12 cellular contexts compared by ENCODE assay signal in the genomic region with DNA sequence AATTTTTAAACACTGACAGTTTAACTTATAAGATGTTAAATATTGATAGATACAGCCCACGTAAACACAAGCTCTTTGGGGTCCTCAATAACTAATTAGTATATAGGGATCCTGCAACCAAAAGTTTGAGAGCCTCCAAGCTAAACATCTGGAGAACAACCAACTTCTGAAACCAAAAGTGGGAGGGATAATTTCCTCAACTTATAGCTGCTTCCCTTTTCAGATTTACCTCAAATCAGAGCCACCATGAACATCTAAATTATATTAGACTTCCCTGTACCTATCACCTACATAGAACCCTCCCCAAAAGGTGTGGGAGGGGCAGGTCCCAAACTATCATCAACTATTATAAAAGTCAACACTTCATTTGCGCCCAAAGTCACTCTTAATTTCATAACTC. TPM values are rescaled to one million over a fixed set of nuclear protein-coding genes. Genes with fewer than 3 reads are reported as not detected.
DNase-seq lines count a peak whose midpoint lies in the region; ATAC-seq and TF ChIP-seq lines count a peak whose summit lies in the region.
"Had no signal": no experiment of that assay in that cellular context is flagged by ENCODE, and none has a peak within 500 bp of the region (broad histone marks: within the 10 kb centered on the region; RNA-seq: fewer than 3 reads in every experiment).

No MANE protein-coding gene starts in this region.

- no peak for TF ChIP-seq POLR2A in gastrocnemius medialis (IDR thresholded peaks at IDR 0.05)

- H3K9me3 Mint-ChIP-seq in brain = no peaks in the 10 kb centered on the region
- H3K9me3 Mint-ChIP-seq in stimulated activated effector memory CD8-positive, alpha-beta T cell treated with anti-CD3 and anti-CD28 coated beads, Interleukin-12 subunit alpha, Interleukin-12 subunit beta, amount 100 ng/mL, for 72 hours = no peaks in the 10 kb centered on the region
- H3K9me3 Mint-ChIP-seq: H9 had no signal

- H3K9me3 ChIP-seq in DND-41 (ENCODE audit: insufficient read depth, low read length, severe bottlenecking) (no peaks in the 10 kb centered on the region), gastrocnemius medialis (no peaks in the 10 kb centered on the region)

- H2AFZ ChIP-seq in DND-41 (ENCODE audit: low read depth, low read length) = no peak overlapping the region

- H3K27me3 ChIP-seq in DND-41 (ENCODE audit: insufficient read depth, low read length, poor library complexity) (no peaks in the 10 kb centered on the region), gastrocnemius medialis (no peaks in the 10 kb centered on the region)

- DNase-seq in DND-41 (no peak), MV-4-11 (lab: John Stamatoyannopoulos, UW) (peak; percentile 27), gastrocnemius medialis (no peak), NCI-H1694 (lab: John Stamatoyannopoulos, UW) (no peak)
- no peak for DNase-seq in stimulated activated effector memory CD8-positive, alpha-beta T cell treated with anti-CD3 and anti-CD28 coated beads, Interleukin-12 subunit alpha, Interleukin-12 subunit beta, amount 100 ng/mL, for 72 hours (ENCODE audit: low spot score in 2 of 2)
- DNase-seq: H9, NCI-H1048, NCI-H1694 treated with DMSO at 0.1 percent for 48 hours, NCI-H446 treated with DMSO at 0.1 percent for 48 hours, NCI-H82 had no signal

- H3K4me3 ChIP-seq in DND-41 (ENCODE audit: low read depth in 1 of 2, low read length in 2 of 2) = no peak overlapping the region
- no peak overlapping the region for H3K4me3 ChIP-seq in gastrocnemius medialis

- TF ChIP-seq CTCF in DND-41 (IDR thresholded peaks at IDR 0.05; ENCODE audit: borderline replicate concordance, extremely low read depth, low read length, poor library complexity, severe bottlenecking) = no peak
- no peak for TF ChIP-seq CTCF in brain (conservative IDR thresholded peaks at IDR 0.05)
- no peak for TF ChIP-seq CTCF in gastrocnemius medialis (IDR thresholded peaks at IDR 0.05 in 4 of 5, conservative IDR thresholded peaks at IDR 0.05 in 1 of 5)

- H3K4me1 ChIP-seq in DND-41 (ENCODE audit: insufficient read depth, low read length) (peaks cover 81% of the 10 kb centered on the region), gastrocnemius medialis (peaks cover 99% of the 10 kb centered on the region in 2 donors)

- peak overlapping the region; percentile 53; the same call in 1 of the 2 replicates for H3K4me2 ChIP-seq in DND-41 (ENCODE audit: insufficient read depth, low read length)

- H3K36me3 Mint-ChIP-seq in brain = peaks cover 29% of the 10 kb centered on the region
- H3K36me3 Mint-ChIP-seq in stimulated activated effector memory CD8-positive, alpha-beta T cell treated with anti-CD3 and anti-CD28 coated beads, Interleukin-12 subunit alpha, Interleukin-12 subunit beta, amount 100 ng/mL, for 72 hours = no peaks in the 10 kb centered on the region

- no peak overlapping the region for H3K9ac ChIP-seq in DND-41 (ENCODE audit: low read depth, low read length)

- H3K27me3 Mint-ChIP-seq in brain = no peaks in the 10 kb centered on the region

- no peak overlapping the region for H3K27ac ChIP-seq in DND-41 (ENCODE audit: low read length)
- H3K27ac ChIP-seq in gastrocnemius medialis = peak overlapping the region; percentile 94 to 99 (median 97)

- H3K36me3 ChIP-seq in DND-41 (ENCODE audit: insufficient read depth, low read length) = peaks cover 32% of the 10 kb centered on the region
- H3K36me3 ChIP-seq in gastrocnemius medialis = no peaks in the 10 kb centered on the region

- intact Hi-C loops in gastrocnemius medialis (cut with DNase I; ENCODE audit: low total_unique reads) = no loop called here

- peaks cover 98% of the 10 kb centered on the region for H3K4me1 Mint-ChIP-seq in brain
- peaks cover 63% of the 10 kb centered on the region for H3K4me1 Mint-ChIP-seq in stimulated activated effector memory CD8-positive, alpha-beta T cell treated with anti-CD3 and anti-CD28 coated beads, Interleukin-12 subunit alpha, Interleukin-12 subunit beta, amount 100 ng/mL, for 72 hours

- in situ Hi-C loops in gastrocnemius medialis (cut with MboI; ENCODE audit: low sequenced_read_pairs in 4 of 4) = loop anchor here in 1 of 4 donors (5.0 kb wide), 1 partner anchor 45 kb away; no protein-coding TSS in a partner anchor

- peaks cover 93% of the 10 kb centered on the region for H4K20me1 ChIP-seq in DND-41 (ENCODE audit: insufficient read depth, low read length)

- H3K4me3 Mint-ChIP-seq in brain = peak overlapping the region in 2 of 5 experiments; percentile 3 to 49
- no peak overlapping the region for H3K4me3 Mint-ChIP-seq in stimulated activated effector memory CD8-positive, alpha-beta T cell treated with anti-CD3 and anti-CD28 coated beads, Interleukin-12 subunit alpha, Interleukin-12 subunit beta, amount 100 ng/mL, for 72 hours
- H3K4me3 Mint-ChIP-seq: H9 had no signal

- H3K79me2 ChIP-seq in DND-41 (ENCODE audit: insufficient read depth, low read length) = peaks cover 100% of the 10 kb centered on the region

- H3K27ac Mint-ChIP-seq in brain = peak overlapping the region in 4 of 5 experiments; percentile 0 to 85 (median 68)
- H3K27ac Mint-ChIP-seq in stimulated activated effector memory CD8-positive, alpha-beta T cell treated with anti-CD3 and anti-CD28 coated beads, Interleukin-12 subunit alpha, Interleukin-12 subunit beta, amount 100 ng/mL, for 72 hours = no peak overlapping the region
- H3K27ac Mint-ChIP-seq: H9 had no signal

- no peak for ATAC-seq in DND-41 (ENCODE audit: insufficient read depth, low read depth)
- ATAC-seq in gastrocnemius medialis = no peak
- no peak for ATAC-seq in stimulated activated effector memory CD8-positive, alpha-beta T cell treated with anti-CD3 and anti-CD28 coated beads, Interleukin-12 subunit alpha, Interleukin-12 subunit beta, amount 100 ng/mL, for 72 hours
- ATAC-seq in HG03039 (IDR thresholded peaks at IDR 0.05; ENCODE audit: unreplicated experiment) = no peak

RNA-seq across cellular contexts. Expression of a gene that starts 8.6 kb away (rescaled TPM):
- polyA plus RNA-seq in brain (ENCODE audit: insufficient read depth, low read depth, low replicate concordance) = 1,531 TPM
- total RNA-seq in gastrocnemius medialis = 1,000 to 10,000 TPM in 3 of 4 donors, 100 to 1,000 TPM in 1; 833 to 1,730 (median 1,179) TPM
